In the genomic region with DNA sequence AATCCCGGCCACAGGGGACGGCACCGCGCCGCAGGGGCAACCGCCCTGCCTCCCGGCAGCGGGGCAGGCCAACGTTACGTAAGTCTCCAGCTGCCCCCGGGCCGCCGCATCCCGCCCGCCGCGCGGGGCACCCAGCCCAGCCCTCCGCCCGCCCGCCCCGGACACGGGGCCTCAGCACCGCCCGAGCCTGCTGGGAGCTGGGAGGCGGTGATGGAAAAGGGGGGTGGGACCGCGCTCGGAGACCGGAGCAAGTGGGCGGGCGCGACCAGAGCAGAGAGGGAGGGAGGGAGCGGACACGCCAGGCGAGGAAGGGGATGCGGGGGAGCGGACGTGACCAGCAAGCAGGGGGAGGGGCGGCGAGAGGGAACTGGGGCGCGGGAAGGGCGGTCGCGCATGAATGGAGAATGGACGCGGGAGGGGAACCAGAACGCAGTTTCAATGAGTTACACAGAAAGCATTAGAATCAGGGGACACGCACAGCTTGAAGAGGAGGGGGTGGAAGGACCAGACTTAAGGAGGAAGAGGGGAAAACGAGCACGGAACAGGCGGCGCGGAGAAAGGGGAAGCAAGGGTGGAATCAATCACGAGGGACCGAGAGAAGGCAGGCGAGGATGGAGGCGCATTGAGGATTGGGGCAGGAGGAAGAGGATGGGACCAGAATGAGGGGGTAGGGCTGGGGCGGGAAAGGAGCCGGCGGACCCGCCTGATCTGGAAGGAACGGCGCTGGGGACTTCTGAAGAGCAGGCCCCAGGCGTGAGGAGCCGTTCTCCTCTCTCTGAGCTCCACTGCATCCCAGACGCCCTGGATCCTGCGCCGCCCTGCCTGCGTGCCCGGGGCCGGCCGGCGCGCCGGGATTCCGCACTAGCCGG, we compare ENCODE assay signal across 8 cellular contexts. TPM values are rescaled to one million over a fixed set of nuclear protein-coding genes. Genes with fewer than 3 reads are reported as not detected.
DNase-seq lines count a peak whose midpoint lies in the region; ATAC-seq and TF ChIP-seq lines count a peak whose summit lies in the region.

No MANE protein-coding gene starts in this region.

- DNase-seq in DMS53 (lab: John Stamatoyannopoulos, UW) (peak; percentile 87), KBM-7 (peak; percentile 94), RWPE1 (ENCODE audit: low spot score) (peak; percentile 74), fibroblast of villous mesenchyme (ENCODE audit: low read depth) (peak; percentile 95), nephron progenitor cell (peak; percentile 93), stomach (peak; percentile 84)
- peak; percentile 61 for DNase-seq in activated gamma-delta T cell treated with anti-CD3 and anti-CD28 coated beads, Interleukin-2, amount 50 U/mL, for 16 hours (ENCODE audit: low read depth)

- peaks cover 9% of the 10 kb centered on the region for H3K27me3 Mint-ChIP-seq in nephron progenitor cell (ENCODE audit: low read depth, poor library complexity)

- TF ChIP-seq EP300 in stomach (IDR thresholded peaks at IDR 0.05): no peak

- peak in 1 of 4 donors; percentile 42 for TF ChIP-seq POLR2A in stomach (IDR thresholded peaks at IDR 0.05)

- peaks cover 56% of the 10 kb centered on the region for H3K4me1 Mint-ChIP-seq in nephron progenitor cell

- WGBS in stomach, 5 donors: 0 to 1% (median 1%) methylated on average over 67 to 79 of the region's 79 CpGs

- H3K4me3 ChIP-seq in fibroblast of villous mesenchyme (ENCODE audit: low read depth, low read length) (peak overlapping the region; percentile 96), stomach (peak overlapping the region; percentile 78 to 96 (median 90))

- POLR2A ChIA-PET in RWPE1 (lab: Yijun Ruan, JAX; ENCODE audit: low non-redundant PET): interaction anchor here (0.7 to 2.0 kb wide), 5 partner anchors 8 to 33 kb away, joined by 3 to 11 read pairs (median 7); a partner anchor contains a TSS

- H3K36me3 ChIP-seq in stomach: no peaks in the 10 kb centered on the region

- H3K27me3 ChIP-seq in stomach: no peaks in the 10 kb centered on the region

- intact Hi-C loops in stomach (cut with DNase I; ENCODE audit: low total_unique reads): no loop called here

- CTCF ChIA-PET in RWPE1 (lab: Yijun Ruan, JAX): interaction anchor here (1.2 to 1.8 kb wide), 2 partner anchors 23 to 31 kb away, joined by 3 to 9 read pairs; no protein-coding TSS in a partner anchor

- peak overlapping the region; percentile 99 for H3K27ac Mint-ChIP-seq in nephron progenitor cell

- H3K36me3 Mint-ChIP-seq in nephron progenitor cell (ENCODE audit: low read depth): peaks cover 8% of the 10 kb centered on the region

- no peaks in the 10 kb centered on the region for H3K9me3 ChIP-seq in stomach

- no peaks in the 10 kb centered on the region for H3K9me3 Mint-ChIP-seq in nephron progenitor cell

- ATAC-seq in GM21390 (IDR thresholded peaks at IDR 0.05; ENCODE audit: unreplicated experiment): no peak

- peak overlapping the region; percentile 99 for H3K27ac ChIP-seq in RWPE1
- H3K27ac ChIP-seq in stomach: peak overlapping the region; percentile 91 to 97 (median 96)

- TF ChIP-seq CTCF in RWPE1 (conservative IDR thresholded peaks at IDR 0.05; ENCODE audit: low read depth): no peak
- no peak for TF ChIP-seq CTCF in fibroblast of villous mesenchyme (IDR thresholded peaks at IDR 0.05; ENCODE audit: insufficient read depth, low read depth, low read length)
- TF ChIP-seq CTCF in nephron progenitor cell (IDR thresholded peaks at IDR 0.05): no peak
- TF ChIP-seq CTCF in stomach (IDR thresholded peaks at IDR 0.05): no peak

- H3K4me1 ChIP-seq in stomach: peaks cover 48 to 60% (median 59%) of the 10 kb centered on the region in 4 donors

- in situ Hi-C loops in KBM-7 (cut with MboI; ENCODE audit: low pct_unique_long_range_greater_than_20kb, low sequenced_read_pairs): no loop called here

- H3K4me3 Mint-ChIP-seq in nephron progenitor cell: peak overlapping the region; percentile 98

RNA-seq across cellular contexts. Expression of a gene that starts 0.6 kb away (rescaled TPM):
- total RNA-seq in fibroblast of villous mesenchyme: 1,898 and 2,239 TPM in 2 replicates
- 100 to 1,000 TPM in 4 of 5 donors, 10 to 100 TPM in 1; 79.9 to 452 (median 274) TPM for total RNA-seq in stomach
- polyA plus RNA-seq in stomach: 100 to 1,000 TPM; 150 to 332 (median 271) TPM

RNA-seq across cellular contexts. Expression of a gene that starts 32.8 kb away (rescaled TPM):
- total RNA-seq in fibroblast of villous mesenchyme (under 0.01 and 0.43 TPM in 2 replicates), stomach (under 1 TPM in 2 of 5 donors, not detected in 3; 0.29 to 0.92 TPM)
- polyA plus RNA-seq in stomach: under 1 TPM in 2 of 3 donors, not detected in 1; 0.37 to 0.80 TPM

RNA-seq across cellular contexts. Expression of a gene that starts 41.9 kb away (rescaled TPM):
- total RNA-seq in fibroblast of villous mesenchyme: 25.9 and 29.6 TPM in 2 replicates
- total RNA-seq in stomach: 100 to 1,000 TPM in 1 of 5 donors, 10 to 100 TPM in 4; 29.6 to 101 (median 58.4) TPM
- polyA plus RNA-seq in stomach: 10 to 100 TPM; 60.5 to 73.4 (median 66.7) TPM
